In genomic region chr19:12945479-12946091, GRCh38 we compare ENCODE assay signal across 1 cellular context.
TF ChIP-seq lines count a peak whose summit lies in the region.

RAD23A (plus strand) TSS chr19:12945862; CDS start chr19:12945949, 87 bp downstream.

TF ChIP-seq in K562, 482 proteins besides CTCF, POLR2A, EP300 and RAD21 (continued from another document and continues in another):
- TF ChIP-seq CHCHD3 (CRISPR knock-in tag; IDR thresholded peaks at IDR 0.05) (0 out of 2 replicates have a peak, but pooled peaks have one; percentile 12), KLF16 (IDR thresholded peaks at IDR 0.05) (no peak), MTA2 (IDR thresholded peaks at IDR 0.05; ENCODE audit: low read depth) (no peak), ELF4 (CRISPR knock-in tag; IDR thresholded peaks at IDR 0.05) (peak; percentile 81; the same call in 1 of the 2 replicates), ZNF586 (CRISPR knock-in tag; conservative IDR thresholded peaks at IDR 0.05) (0 out of 2 replicates have a peak, but pooled peaks have one; percentile 17), TEAD4 (IDR thresholded peaks at IDR 0.05; ENCODE audit: low read length) (peak; percentile 71), TEAD4 (CRISPR knock-in tag; IDR thresholded peaks at IDR 0.05; ENCODE audit: borderline replicate concordance) (no peak), MTA1 (IDR thresholded peaks at IDR 0.05; ENCODE audit: borderline replicate concordance) (no peak), TOE1 (IDR thresholded peaks at IDR 0.05; ENCODE audit: borderline replicate concordance) (peak; percentile 97), TOE1 (CRISPR knock-in tag; IDR thresholded peaks at IDR 0.05; ENCODE audit: borderline replicate concordance, low read depth) (peak; percentile 87; the same call in 1 of the 2 replicates), ZNF561 (CRISPR knock-in tag; conservative IDR thresholded peaks at IDR 0.05) (0 out of 2 replicates have a peak, but pooled peaks have one; percentile 2), TEAD1 (CRISPR knock-in tag; IDR thresholded peaks at IDR 0.05) (peak; percentile 86 to 90), POLR2B (IDR thresholded peaks at IDR 0.05; ENCODE audit: low read depth, partially characterized antibody) (peak; percentile 95), PYGO2 (tag; IDR thresholded peaks at IDR 0.05) (no peak), ZNF57 (CRISPR knock-in tag; IDR thresholded peaks at IDR 0.05) (no peak), ZNF197 (CRISPR knock-in tag; IDR thresholded peaks at IDR 0.05; ENCODE audit: low read depth) (no peak), ZBTB2 (IDR thresholded peaks at IDR 0.05) (peak; percentile 96), DACH1 (IDR thresholded peaks at IDR 0.05; ENCODE audit: partially characterized antibody) (no peak), JUN (IDR thresholded peaks at IDR 0.05; ENCODE audit: borderline replicate concordance, low read depth, low read length) (peak; percentile 85), JUN (CRISPR knock-in tag; IDR thresholded peaks at IDR 0.05; ENCODE audit: borderline replicate concordance) (0 out of 2 replicates have a peak, but pooled peaks have one; percentile 72), THRAP3 (IDR thresholded peaks at IDR 0.05; ENCODE audit: borderline replicate concordance) (peak; percentile 8; the same call in 1 of the 2 replicates), HDAC1 (IDR thresholded peaks at IDR 0.05) (peak in 1 of 2 experiments; percentile 70; a peak in 2 of 4 replicates), FOSL1 (tag; conservative IDR thresholded peaks at IDR 0.05) (peak; percentile 68), ZNF584 (CRISPR knock-in tag; IDR thresholded peaks at IDR 0.05; ENCODE audit: low read depth) (0 out of 2 replicates have a peak, but pooled peaks have one; percentile 32), PHB (CRISPR knock-in tag; IDR thresholded peaks at IDR 0.05) (peak; percentile 55; the same call in 1 of the 2 replicates), TBP (optimal IDR thresholded peaks at IDR 0.05; ENCODE audit: low read depth, low read length) (no peak), ATF2 (CRISPR knock-in tag; IDR thresholded peaks at IDR 0.05) (peak; percentile 68; the same call in 1 of the 2 replicates), TCFL5 (CRISPR knock-in tag; conservative IDR thresholded peaks at IDR 0.05) (no peak), TCF7L2 (IDR thresholded peaks at IDR 0.05; ENCODE audit: low read depth, low read length) (no peak), CAMTA2 (CRISPR knock-in tag; conservative IDR thresholded peaks at IDR 0.05) (no peak), CCAR2 (IDR thresholded peaks at IDR 0.05; ENCODE audit: low read depth, low read length) (no peak), NR4A1 (CRISPR knock-in tag; IDR thresholded peaks at IDR 0.05) (peak; percentile 37; the same call in 1 of the 2 replicates), NR4A1 (tag; IDR thresholded peaks at IDR 0.05) (0 out of 2 replicates have a peak, but pooled peaks have one; percentile 20), ZNF277 (CRISPR knock-in tag; IDR thresholded peaks at IDR 0.05; ENCODE audit: borderline replicate concordance) (no peak), RBM34 (IDR thresholded peaks at IDR 0.05; ENCODE audit: borderline replicate concordance, insufficient read depth, low read length) (no peak), DPF2 (IDR thresholded peaks at IDR 0.05) (peak; percentile 65), ELF1 (tag; IDR thresholded peaks at IDR 0.05) (peak; percentile 95), MEIS2 (IDR thresholded peaks at IDR 0.05; ENCODE audit: partially characterized antibody) (peak; percentile 94)
- TF ChIP-seq, protein P1, sequence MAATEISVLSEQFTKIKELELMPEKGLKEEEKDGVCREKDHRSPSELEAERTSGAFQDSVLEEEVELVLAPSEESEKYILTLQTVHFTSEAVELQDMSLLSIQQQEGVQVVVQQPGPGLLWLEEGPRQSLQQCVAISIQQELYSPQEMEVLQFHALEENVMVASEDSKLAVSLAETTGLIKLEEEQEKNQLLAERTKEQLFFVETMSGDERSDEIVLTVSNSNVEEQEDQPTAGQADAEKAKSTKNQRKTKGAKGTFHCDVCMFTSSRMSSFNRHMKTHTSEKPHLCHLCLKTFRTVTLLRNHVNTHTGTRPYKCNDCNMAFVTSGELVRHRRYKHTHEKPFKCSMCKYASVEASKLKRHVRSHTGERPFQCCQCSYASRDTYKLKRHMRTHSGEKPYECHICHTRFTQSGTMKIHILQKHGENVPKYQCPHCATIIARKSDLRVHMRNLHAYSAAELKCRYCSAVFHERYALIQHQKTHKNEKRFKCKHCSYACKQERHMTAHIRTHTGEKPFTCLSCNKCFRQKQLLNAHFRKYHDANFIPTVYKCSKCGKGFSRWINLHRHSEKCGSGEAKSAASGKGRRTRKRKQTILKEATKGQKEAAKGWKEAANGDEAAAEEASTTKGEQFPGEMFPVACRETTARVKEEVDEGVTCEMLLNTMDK (IDR thresholded peaks at IDR 0.05; ENCODE audit: borderline replicate concordance, insufficient read depth, low read depth, low read length, poor library complexity, severe bottlenecking) = no peak
- TF ChIP-seq, protein P2, sequence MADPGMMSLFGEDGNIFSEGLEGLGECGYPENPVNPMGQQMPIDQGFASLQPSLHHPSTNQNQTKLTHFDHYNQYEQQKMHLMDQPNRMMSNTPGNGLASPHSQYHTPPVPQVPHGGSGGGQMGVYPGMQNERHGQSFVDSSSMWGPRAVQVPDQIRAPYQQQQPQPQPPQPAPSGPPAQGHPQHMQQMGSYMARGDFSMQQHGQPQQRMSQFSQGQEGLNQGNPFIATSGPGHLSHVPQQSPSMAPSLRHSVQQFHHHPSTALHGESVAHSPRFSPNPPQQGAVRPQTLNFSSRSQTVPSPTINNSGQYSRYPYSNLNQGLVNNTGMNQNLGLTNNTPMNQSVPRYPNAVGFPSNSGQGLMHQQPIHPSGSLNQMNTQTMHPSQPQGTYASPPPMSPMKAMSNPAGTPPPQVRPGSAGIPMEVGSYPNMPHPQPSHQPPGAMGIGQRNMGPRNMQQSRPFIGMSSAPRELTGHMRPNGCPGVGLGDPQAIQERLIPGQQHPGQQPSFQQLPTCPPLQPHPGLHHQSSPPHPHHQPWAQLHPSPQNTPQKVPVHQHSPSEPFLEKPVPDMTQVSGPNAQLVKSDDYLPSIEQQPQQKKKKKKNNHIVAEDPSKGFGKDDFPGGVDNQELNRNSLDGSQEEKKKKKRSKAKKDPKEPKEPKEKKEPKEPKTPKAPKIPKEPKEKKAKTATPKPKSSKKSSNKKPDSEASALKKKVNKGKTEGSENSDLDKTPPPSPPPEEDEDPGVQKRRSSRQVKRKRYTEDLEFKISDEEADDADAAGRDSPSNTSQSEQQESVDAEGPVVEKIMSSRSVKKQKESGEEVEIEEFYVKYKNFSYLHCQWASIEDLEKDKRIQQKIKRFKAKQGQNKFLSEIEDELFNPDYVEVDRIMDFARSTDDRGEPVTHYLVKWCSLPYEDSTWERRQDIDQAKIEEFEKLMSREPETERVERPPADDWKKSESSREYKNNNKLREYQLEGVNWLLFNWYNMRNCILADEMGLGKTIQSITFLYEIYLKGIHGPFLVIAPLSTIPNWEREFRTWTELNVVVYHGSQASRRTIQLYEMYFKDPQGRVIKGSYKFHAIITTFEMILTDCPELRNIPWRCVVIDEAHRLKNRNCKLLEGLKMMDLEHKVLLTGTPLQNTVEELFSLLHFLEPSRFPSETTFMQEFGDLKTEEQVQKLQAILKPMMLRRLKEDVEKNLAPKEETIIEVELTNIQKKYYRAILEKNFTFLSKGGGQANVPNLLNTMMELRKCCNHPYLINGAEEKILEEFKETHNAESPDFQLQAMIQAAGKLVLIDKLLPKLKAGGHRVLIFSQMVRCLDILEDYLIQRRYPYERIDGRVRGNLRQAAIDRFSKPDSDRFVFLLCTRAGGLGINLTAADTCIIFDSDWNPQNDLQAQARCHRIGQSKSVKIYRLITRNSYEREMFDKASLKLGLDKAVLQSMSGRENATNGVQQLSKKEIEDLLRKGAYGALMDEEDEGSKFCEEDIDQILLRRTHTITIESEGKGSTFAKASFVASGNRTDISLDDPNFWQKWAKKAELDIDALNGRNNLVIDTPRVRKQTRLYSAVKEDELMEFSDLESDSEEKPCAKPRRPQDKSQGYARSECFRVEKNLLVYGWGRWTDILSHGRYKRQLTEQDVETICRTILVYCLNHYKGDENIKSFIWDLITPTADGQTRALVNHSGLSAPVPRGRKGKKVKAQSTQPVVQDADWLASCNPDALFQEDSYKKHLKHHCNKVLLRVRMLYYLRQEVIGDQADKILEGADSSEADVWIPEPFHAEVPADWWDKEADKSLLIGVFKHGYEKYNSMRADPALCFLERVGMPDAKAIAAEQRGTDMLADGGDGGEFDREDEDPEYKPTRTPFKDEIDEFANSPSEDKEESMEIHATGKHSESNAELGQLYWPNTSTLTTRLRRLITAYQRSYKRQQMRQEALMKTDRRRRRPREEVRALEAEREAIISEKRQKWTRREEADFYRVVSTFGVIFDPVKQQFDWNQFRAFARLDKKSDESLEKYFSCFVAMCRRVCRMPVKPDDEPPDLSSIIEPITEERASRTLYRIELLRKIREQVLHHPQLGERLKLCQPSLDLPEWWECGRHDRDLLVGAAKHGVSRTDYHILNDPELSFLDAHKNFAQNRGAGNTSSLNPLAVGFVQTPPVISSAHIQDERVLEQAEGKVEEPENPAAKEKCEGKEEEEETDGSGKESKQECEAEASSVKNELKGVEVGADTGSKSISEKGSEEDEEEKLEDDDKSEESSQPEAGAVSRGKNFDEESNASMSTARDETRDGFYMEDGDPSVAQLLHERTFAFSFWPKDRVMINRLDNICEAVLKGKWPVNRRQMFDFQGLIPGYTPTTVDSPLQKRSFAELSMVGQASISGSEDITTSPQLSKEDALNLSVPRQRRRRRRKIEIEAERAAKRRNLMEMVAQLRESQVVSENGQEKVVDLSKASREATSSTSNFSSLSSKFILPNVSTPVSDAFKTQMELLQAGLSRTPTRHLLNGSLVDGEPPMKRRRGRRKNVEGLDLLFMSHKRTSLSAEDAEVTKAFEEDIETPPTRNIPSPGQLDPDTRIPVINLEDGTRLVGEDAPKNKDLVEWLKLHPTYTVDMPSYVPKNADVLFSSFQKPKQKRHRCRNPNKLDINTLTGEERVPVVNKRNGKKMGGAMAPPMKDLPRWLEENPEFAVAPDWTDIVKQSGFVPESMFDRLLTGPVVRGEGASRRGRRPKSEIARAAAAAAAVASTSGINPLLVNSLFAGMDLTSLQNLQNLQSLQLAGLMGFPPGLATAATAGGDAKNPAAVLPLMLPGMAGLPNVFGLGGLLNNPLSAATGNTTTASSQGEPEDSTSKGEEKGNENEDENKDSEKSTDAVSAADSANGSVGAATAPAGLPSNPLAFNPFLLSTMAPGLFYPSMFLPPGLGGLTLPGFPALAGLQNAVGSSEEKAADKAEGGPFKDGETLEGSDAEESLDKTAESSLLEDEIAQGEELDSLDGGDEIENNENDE (IDR thresholded peaks at IDR 0.05; ENCODE audit: low read depth, low read length) = peak; percentile 64
- TF ChIP-seq, protein P3, sequence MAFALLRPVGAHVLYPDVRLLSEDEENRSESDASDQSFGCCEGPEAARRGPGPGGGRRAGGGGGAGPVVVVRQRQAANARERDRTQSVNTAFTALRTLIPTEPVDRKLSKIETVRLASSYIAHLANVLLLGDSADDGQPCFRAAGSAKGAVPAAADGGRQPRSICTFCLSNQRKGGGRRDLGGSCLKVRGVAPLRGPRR (CRISPR knock-in tag; IDR thresholded peaks at IDR 0.05) = no peak
- TF ChIP-seq, protein P4, sequence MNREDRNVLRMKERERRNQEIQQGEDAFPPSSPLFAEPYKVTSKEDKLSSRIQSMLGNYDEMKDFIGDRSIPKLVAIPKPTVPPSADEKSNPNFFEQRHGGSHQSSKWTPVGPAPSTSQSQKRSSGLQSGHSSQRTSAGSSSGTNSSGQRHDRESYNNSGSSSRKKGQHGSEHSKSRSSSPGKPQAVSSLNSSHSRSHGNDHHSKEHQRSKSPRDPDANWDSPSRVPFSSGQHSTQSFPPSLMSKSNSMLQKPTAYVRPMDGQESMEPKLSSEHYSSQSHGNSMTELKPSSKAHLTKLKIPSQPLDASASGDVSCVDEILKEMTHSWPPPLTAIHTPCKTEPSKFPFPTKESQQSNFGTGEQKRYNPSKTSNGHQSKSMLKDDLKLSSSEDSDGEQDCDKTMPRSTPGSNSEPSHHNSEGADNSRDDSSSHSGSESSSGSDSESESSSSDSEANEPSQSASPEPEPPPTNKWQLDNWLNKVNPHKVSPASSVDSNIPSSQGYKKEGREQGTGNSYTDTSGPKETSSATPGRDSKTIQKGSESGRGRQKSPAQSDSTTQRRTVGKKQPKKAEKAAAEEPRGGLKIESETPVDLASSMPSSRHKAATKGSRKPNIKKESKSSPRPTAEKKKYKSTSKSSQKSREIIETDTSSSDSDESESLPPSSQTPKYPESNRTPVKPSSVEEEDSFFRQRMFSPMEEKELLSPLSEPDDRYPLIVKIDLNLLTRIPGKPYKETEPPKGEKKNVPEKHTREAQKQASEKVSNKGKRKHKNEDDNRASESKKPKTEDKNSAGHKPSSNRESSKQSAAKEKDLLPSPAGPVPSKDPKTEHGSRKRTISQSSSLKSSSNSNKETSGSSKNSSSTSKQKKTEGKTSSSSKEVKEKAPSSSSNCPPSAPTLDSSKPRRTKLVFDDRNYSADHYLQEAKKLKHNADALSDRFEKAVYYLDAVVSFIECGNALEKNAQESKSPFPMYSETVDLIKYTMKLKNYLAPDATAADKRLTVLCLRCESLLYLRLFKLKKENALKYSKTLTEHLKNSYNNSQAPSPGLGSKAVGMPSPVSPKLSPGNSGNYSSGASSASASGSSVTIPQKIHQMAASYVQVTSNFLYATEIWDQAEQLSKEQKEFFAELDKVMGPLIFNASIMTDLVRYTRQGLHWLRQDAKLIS (CRISPR knock-in tag; IDR thresholded peaks at IDR 0.05) = peak; percentile 51; the same call in 1 of the 2 replicates
